23 cellular contexts compared by ENCODE assay signal in genomic region chr7:44643206-44643605, GRCh38.
"Had no signal": no experiment of that assay in that cellular context is flagged by ENCODE, and none has a peak within 500 bp of the region (broad histone marks: within the 10 kb centered on the region; RNA-seq: fewer than 3 reads in every experiment).

No MANE protein-coding gene starts in this region.

- H3K36me3 ChIP-seq: breast epithelium, prostate gland had no signal

- H3K36me3 Mint-ChIP-seq: activated naive CD4-positive, alpha-beta T cell treated with anti-CD3 and anti-CD28 coated beads, Interleukin-2, amount 50 U/mL, for 24 hours; natural killer cell had no signal

- H3K27ac Mint-ChIP-seq: activated B cell treated with CpG ODN at 0.5 μM for 24 hours; activated CD4-positive, alpha-beta T cell treated with anti-CD3 and anti-CD28 coated beads for 36 hours; activated CD8-positive, alpha-beta memory T cell treated with anti-CD3 and anti-CD28 coated beads, Interleukin-2, amount 10 ng/mL, durations not matched to agents 7 days and 5 days; activated CD8-positive, alpha-beta T cell treated with anti-CD3 and anti-CD28 coated beads for 36 hours; natural killer cell had no signal

- H3K27me3 Mint-ChIP-seq: activated B cell treated with CpG ODN at 0.5 μM for 24 hours; activated CD4-positive, alpha-beta T cell treated with anti-CD3 and anti-CD28 coated beads for 36 hours; activated CD8-positive, alpha-beta memory T cell treated with anti-CD3 and anti-CD28 coated beads, Interleukin-2, amount 10 ng/mL, durations not matched to agents 7 days and 5 days; activated CD8-positive, alpha-beta T cell treated with anti-CD3 and anti-CD28 coated beads for 36 hours; activated naive CD4-positive, alpha-beta T cell treated with anti-CD3 and anti-CD28 coated beads, Interleukin-2, amount 50 U/mL, for 24 hours; central memory CD8-positive, alpha-beta T cell; stimulated activated naive CD8-positive, alpha-beta T cell treated with anti-CD3 and anti-CD28 coated beads, Interleukin-15, amount 100 ng/mL, for 72 hours had no signal

- H3K27me3 ChIP-seq: adrenal gland, breast epithelium, dorsolateral prefrontal cortex, esophagus muscularis mucosa, right atrium auricular region, tibial artery had no signal

- H3K27ac ChIP-seq: adrenal gland, breast epithelium, dorsolateral prefrontal cortex, esophagus muscularis mucosa, prostate gland, tibial artery had no signal

- H3K9me3 ChIP-seq: adrenal gland, breast epithelium, esophagus muscularis mucosa, prostate gland, right atrium auricular region, tibial artery had no signal

- H3K4me3 ChIP-seq: adrenal gland, breast epithelium, dorsolateral prefrontal cortex, esophagus muscularis mucosa, prostate gland, right atrium auricular region, skin epidermis, tibial artery had no signal

- H3K9me3 Mint-ChIP-seq: activated B cell treated with CpG ODN at 0.5 μM for 24 hours; activated CD8-positive, alpha-beta T cell treated with anti-CD3 and anti-CD28 coated beads for 36 hours; activated naive CD4-positive, alpha-beta T cell treated with anti-CD3 and anti-CD28 coated beads, Interleukin-2, amount 50 U/mL, for 24 hours; natural killer cell; stimulated activated effector memory CD8-positive, alpha-beta T cell treated with anti-CD3 and anti-CD28 coated beads, Interleukin-12 subunit alpha, Interleukin-12 subunit beta, amount 100 ng/mL, for 72 hours; stimulated activated naive CD8-positive, alpha-beta T cell treated with anti-CD3 and anti-CD28 coated beads, Interleukin-15, amount 100 ng/mL, for 72 hours had no signal

- DNase-seq: activated B cell treated with CpG ODN at 0.5 μM for 24 hours; activated CD4-positive, alpha-beta T cell treated with anti-CD3 and anti-CD28 coated beads for 36 hours; activated CD8-positive, alpha-beta memory T cell treated with anti-CD3 and anti-CD28 coated beads, Interleukin-2, amount 10 ng/mL, durations not matched to agents 7 days and 5 days; activated CD8-positive, alpha-beta T cell treated with anti-CD3 and anti-CD28 coated beads for 36 hours; activated gamma-delta T cell treated with Interleukin-2 at 50 U/mL for 16 hours; activated T-cell treated with anti-CD3 and anti-CD28 coated beads for 4 hours; dorsolateral prefrontal cortex; hypothalamus; midbrain; natural killer cell; stimulated activated CD4-positive, alpha-beta T cell treated with anti-CD3 and anti-CD28 coated beads, Interleukin-1b, Interleukin-23, amount 100 ng/mL, for 48 hours; stimulated activated naive CD8-positive, alpha-beta T cell treated with anti-CD3 and anti-CD28 coated beads, Interleukin-15, amount 100 ng/mL, for 72 hours; T1000; tibial artery had no signal

- ATAC-seq: activated CD4-positive, alpha-beta T cell treated with anti-CD3 and anti-CD28 coated beads for 36 hours; activated CD8-positive, alpha-beta memory T cell treated with anti-CD3 and anti-CD28 coated beads, Interleukin-2, amount 10 ng/mL, durations not matched to agents 7 days and 5 days; activated CD8-positive, alpha-beta T cell treated with anti-CD3 and anti-CD28 coated beads for 36 hours; natural killer cell; stimulated activated effector memory CD8-positive, alpha-beta T cell treated with anti-CD3 and anti-CD28 coated beads, Interleukin-12 subunit alpha, Interleukin-12 subunit beta, amount 100 ng/mL, for 72 hours; stimulated activated naive CD8-positive, alpha-beta T cell treated with anti-CD3 and anti-CD28 coated beads, Interleukin-15, amount 100 ng/mL, for 72 hours had no signal

- H3K4me3 Mint-ChIP-seq: activated B cell treated with CpG ODN at 0.5 μM for 24 hours; activated CD4-positive, alpha-beta T cell treated with anti-CD3 and anti-CD28 coated beads for 36 hours; activated CD8-positive, alpha-beta memory T cell treated with anti-CD3 and anti-CD28 coated beads, Interleukin-2, amount 10 ng/mL, durations not matched to agents 7 days and 5 days; activated CD8-positive, alpha-beta T cell treated with anti-CD3 and anti-CD28 coated beads for 36 hours; activated naive CD4-positive, alpha-beta T cell treated with anti-CD3 and anti-CD28 coated beads, Interleukin-2, amount 50 U/mL, for 24 hours; central memory CD8-positive, alpha-beta T cell; natural killer cell; stimulated activated effector memory CD8-positive, alpha-beta T cell treated with anti-CD3 and anti-CD28 coated beads, Interleukin-12 subunit alpha, Interleukin-12 subunit beta, amount 100 ng/mL, for 72 hours; stimulated activated naive CD8-positive, alpha-beta T cell treated with anti-CD3 and anti-CD28 coated beads, Interleukin-15, amount 100 ng/mL, for 72 hours had no signal

- H3K4me1 ChIP-seq: prostate gland had no signal
